In genomic region chr17:50200447-50201225, GRCh38 we compare ENCODE assay signal across 8 cellular contexts. TPM values are rescaled to one million over a fixed set of nuclear protein-coding genes. Genes with fewer than 3 reads are reported as not detected.
A peak's percentile ranks its signal among the peaks of the same experiment; 100 is the strongest.
DNase-seq lines count a peak whose midpoint lies in the region; ATAC-seq, FAIRE-seq and TF ChIP-seq lines count a peak whose summit lies in the region.

No MANE protein-coding gene starts in this region.

- DNase-seq in SIG-M5 treated with dmso at 0.1 percent for 504 hours (lab: John Stamatoyannopoulos, UW; ENCODE audit: unreplicated experiment) (peak; percentile 83), SIG-M5 (lab: John Stamatoyannopoulos, UW) (no peak), NOMO-1 (lab: John Stamatoyannopoulos, UW; ENCODE audit: unreplicated experiment in 2 of 2) (peak; percentile 81 to 86), mesothelial cell of epicardium (ENCODE audit: low spot score in 2 of 2, unreplicated experiment in 2 of 2) (peak; percentile 82 to 95)
- peak; percentile 29 for DNase-seq in activated CD8-positive, alpha-beta memory T cell treated with anti-CD3 and anti-CD28 coated beads, Interleukin-2, amount 50 U/mL, for 1 hour (ENCODE audit: extremely low read depth)
- peak; percentile 44 to 57 for DNase-seq in stimulated activated CD8-positive, alpha-beta memory T cell treated with anti-CD3 and anti-CD28 coated beads, Interleukin-15, amount 100 ng/mL, for 4 hours (ENCODE audit: low read depth in 2 of 2)

- peak; percentile 73 for ATAC-seq in HG03571 (IDR thresholded peaks at IDR 0.05; ENCODE audit: unreplicated experiment)

- H3K36me3 Mint-ChIP-seq in mesothelial cell of epicardium: peaks cover 17% of the 10 kb centered on the region

- peaks cover 71% of the 10 kb centered on the region for H3K4me1 Mint-ChIP-seq in mesothelial cell of epicardium

- peak; percentile 80 for FAIRE-seq in endometrium (lab: Jason Lieb, UNC)

- H3K27me3 Mint-ChIP-seq in mesothelial cell of epicardium (ENCODE audit: low read depth): peaks cover 16% of the 10 kb centered on the region

- peak overlapping the region; percentile 98 for H3K27ac Mint-ChIP-seq in mesothelial cell of epicardium

- no peaks in the 10 kb centered on the region for H3K9me3 Mint-ChIP-seq in mesothelial cell of epicardium

- TF ChIP-seq CTCF in mesothelial cell of epicardium (IDR thresholded peaks at IDR 0.05; ENCODE audit: unreplicated experiment): peak; percentile 100

- peak overlapping the region; percentile 85 for H3K4me3 Mint-ChIP-seq in mesothelial cell of epicardium

RNA-seq across cellular contexts. Expression of gene COL1A1, which starts 0.8 kb away (rescaled TPM):
- total RNA-seq in mesothelial cell of epicardium: 3,780 to 4,004 TPM (median 3,972 TPM) in 3 replicates

RNA-seq across cellular contexts. Expression of gene SGCA, which starts 34.8 kb away (rescaled TPM):
- not detected in 3 replicates for total RNA-seq in mesothelial cell of epicardium

RNA-seq across cellular contexts. Expression of gene PPP1R9B, which starts 50.2 kb away (rescaled TPM):
- 56.4 to 58.6 TPM (median 56.6 TPM) in 3 replicates for total RNA-seq in mesothelial cell of epicardium
